In genomic region chr17:82737981-82738877, GRCh38 we compare ENCODE assay signal across 1 cellular context.
TF ChIP-seq lines count a peak whose summit lies in the region.

No MANE protein-coding gene starts in this region.

TF ChIP-seq in HepG2, 621 proteins besides CTCF, POLR2A, EP300 and RAD21 (continued from another document and continues in another):
- TF ChIP-seq TCF12 (IDR thresholded peaks at IDR 0.05) (no peak), TCF12 (CRISPR knock-in tag; IDR thresholded peaks at IDR 0.05) (peak; percentile 95), ZNF260 (CRISPR knock-in tag; IDR thresholded peaks at IDR 0.05; ENCODE audit: borderline replicate concordance, low read depth) (0 out of 2 replicates have a peak, but pooled peaks have one; percentile 20), CBFB (CRISPR knock-in tag; IDR thresholded peaks at IDR 0.05) (peak; percentile 94), ZNF747 (CRISPR knock-in tag; IDR thresholded peaks at IDR 0.05; ENCODE audit: borderline replicate concordance) (peak; percentile 100), ZNF670 (CRISPR knock-in tag; IDR thresholded peaks at IDR 0.05; ENCODE audit: borderline replicate concordance) (peak; percentile 98), ZNF615 (CRISPR knock-in tag; IDR thresholded peaks at IDR 0.05; ENCODE audit: borderline replicate concordance) (no peak), U2AF1 (optimal IDR thresholded peaks at IDR 0.05; ENCODE audit: low read depth, low read length) (no peak), ZNF558 (CRISPR knock-in tag; IDR thresholded peaks at IDR 0.05; ENCODE audit: borderline replicate concordance) (peak; percentile 98), AGO1 (IDR thresholded peaks at IDR 0.05; ENCODE audit: low read depth, low read length, poor library complexity, severe bottlenecking) (peak; percentile 76), CSRNP2 (CRISPR knock-in tag; conservative IDR thresholded peaks at IDR 0.05; ENCODE audit: low read depth) (peak; percentile 95; the same call in 1 of the 2 replicates), ZSCAN5A (CRISPR knock-in tag; IDR thresholded peaks at IDR 0.05; ENCODE audit: borderline replicate concordance) (peak; percentile 95), ZNF567 (CRISPR knock-in tag; IDR thresholded peaks at IDR 0.05; ENCODE audit: borderline replicate concordance) (peak; percentile 95), ZNF280B (CRISPR knock-in tag; IDR thresholded peaks at IDR 0.05; ENCODE audit: borderline replicate concordance) (peak; percentile 99), BCL3 (CRISPR knock-in tag; IDR thresholded peaks at IDR 0.05) (peak; percentile 99), SALL1 (CRISPR knock-in tag; IDR thresholded peaks at IDR 0.05) (peak; percentile 100), ZNF766 (CRISPR knock-in tag; IDR thresholded peaks at IDR 0.05; ENCODE audit: borderline replicate concordance) (peak; percentile 99), SRSF4 (IDR thresholded peaks at IDR 0.05; ENCODE audit: low read depth, low read length, poor library complexity, severe bottlenecking) (no peak), GLMP (CRISPR knock-in tag; IDR thresholded peaks at IDR 0.05; ENCODE audit: borderline replicate concordance) (no peak; the same call in 1 of the 2 replicates), THAP11 (CRISPR knock-in tag; IDR thresholded peaks at IDR 0.05) (peak; percentile 91), GZF1 (CRISPR knock-in tag; IDR thresholded peaks at IDR 0.05) (peak; percentile 94), MIXL1 (CRISPR knock-in tag; IDR thresholded peaks at IDR 0.05) (peak; percentile 99), ZMAT5 (CRISPR knock-in tag; IDR thresholded peaks at IDR 0.05; ENCODE audit: borderline replicate concordance, low read depth) (no peak), MXD3 (CRISPR knock-in tag; IDR thresholded peaks at IDR 0.05) (peak; percentile 100), MIER2 (CRISPR knock-in tag; IDR thresholded peaks at IDR 0.05) (peak; percentile 90), ETV6 (CRISPR knock-in tag; conservative IDR thresholded peaks at IDR 0.05) (peak; percentile 95), THAP7 (CRISPR knock-in tag; IDR thresholded peaks at IDR 0.05) (peak; percentile 98; the same call in 1 of the 2 replicates), STAT6 (CRISPR knock-in tag; IDR thresholded peaks at IDR 0.05; ENCODE audit: borderline replicate concordance) (no peak; the same call in none of the 2 replicates), HNRNPH1 (optimal IDR thresholded peaks at IDR 0.05; ENCODE audit: low read depth, low read length) (no peak), JUND (CRISPR knock-in tag; IDR thresholded peaks at IDR 0.05) (peak; percentile 73), ZSCAN12 (CRISPR knock-in tag; IDR thresholded peaks at IDR 0.05) (peak; percentile 90; the same call in 1 of the 2 replicates), REPIN1 (CRISPR knock-in tag; IDR thresholded peaks at IDR 0.05; ENCODE audit: borderline replicate concordance, low read depth) (peak; percentile 100), SRSF1 (optimal IDR thresholded peaks at IDR 0.05; ENCODE audit: low read depth, low read length) (peak; percentile 99), ARNTL (CRISPR knock-in tag; IDR thresholded peaks at IDR 0.05) (peak; percentile 99), KMT2B (CRISPR knock-in tag; IDR thresholded peaks at IDR 0.05) (peak; percentile 97), ONECUT2 (CRISPR knock-in tag; IDR thresholded peaks at IDR 0.05) (peak; percentile 75), SPEN (CRISPR knock-in tag; IDR thresholded peaks at IDR 0.05; ENCODE audit: low read depth) (peak; percentile 99), ZNF142 (CRISPR knock-in tag; IDR thresholded peaks at IDR 0.05) (peak; percentile 89; the same call in 1 of the 2 replicates), POGZ (CRISPR knock-in tag; IDR thresholded peaks at IDR 0.05) (peak; percentile 90), GABPA (IDR thresholded peaks at IDR 0.05; ENCODE audit: low read depth, low read length) (no peak), GABPA (CRISPR knock-in tag; IDR thresholded peaks at IDR 0.05; ENCODE audit: low read depth) (peak; percentile 51; the same call in 1 of the 2 replicates), ZBTB3 (CRISPR knock-in tag; IDR thresholded peaks at IDR 0.05; ENCODE audit: borderline replicate concordance, low read depth) (peak; percentile 95), KDM1A (CRISPR knock-in tag; IDR thresholded peaks at IDR 0.05) (peak; percentile 90)
